Comparison of ENCODE assay signal across 1 cellular context in the genomic region with DNA sequence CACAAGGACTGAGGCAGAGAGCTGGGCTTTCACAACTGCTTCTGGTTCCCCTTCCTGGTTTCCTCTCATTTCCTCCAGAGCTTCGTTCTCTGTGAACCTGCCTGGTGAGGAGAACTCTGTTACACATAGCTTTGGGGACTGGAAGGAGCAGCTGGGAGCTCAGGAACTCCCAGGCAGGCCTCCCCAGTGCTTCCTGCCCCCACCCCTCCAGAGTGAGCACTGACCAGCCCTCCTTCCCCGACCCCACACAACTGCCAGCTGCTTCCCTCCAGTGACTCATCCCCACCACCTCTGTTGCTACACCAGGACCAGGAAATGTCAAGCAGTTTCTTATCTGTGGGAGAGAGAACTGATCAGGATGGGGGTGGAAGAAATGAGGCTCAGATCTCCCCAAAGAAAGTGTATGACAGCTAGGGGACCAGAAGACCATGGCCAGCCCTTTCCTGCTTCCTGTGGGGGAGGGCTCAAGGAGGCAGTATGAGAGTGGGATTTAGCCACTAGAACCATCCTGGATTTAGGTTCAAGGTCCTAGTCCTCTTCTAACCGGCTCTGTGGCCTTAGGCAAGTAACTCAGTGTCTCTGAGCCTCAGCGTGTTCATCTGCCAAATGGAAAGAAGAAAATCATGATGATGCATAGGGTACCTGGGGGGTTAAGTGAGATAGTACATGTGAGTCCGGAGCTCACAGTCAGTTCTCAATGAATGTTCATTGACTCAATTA.
TF ChIP-seq lines count a peak whose summit lies in the region.

No MANE protein-coding gene starts in this region.

TF ChIP-seq in HEK293, 187 proteins besides CTCF, POLR2A, EP300 and RAD21 (continued from another document):
- TF ChIP-seq, protein P1, sequence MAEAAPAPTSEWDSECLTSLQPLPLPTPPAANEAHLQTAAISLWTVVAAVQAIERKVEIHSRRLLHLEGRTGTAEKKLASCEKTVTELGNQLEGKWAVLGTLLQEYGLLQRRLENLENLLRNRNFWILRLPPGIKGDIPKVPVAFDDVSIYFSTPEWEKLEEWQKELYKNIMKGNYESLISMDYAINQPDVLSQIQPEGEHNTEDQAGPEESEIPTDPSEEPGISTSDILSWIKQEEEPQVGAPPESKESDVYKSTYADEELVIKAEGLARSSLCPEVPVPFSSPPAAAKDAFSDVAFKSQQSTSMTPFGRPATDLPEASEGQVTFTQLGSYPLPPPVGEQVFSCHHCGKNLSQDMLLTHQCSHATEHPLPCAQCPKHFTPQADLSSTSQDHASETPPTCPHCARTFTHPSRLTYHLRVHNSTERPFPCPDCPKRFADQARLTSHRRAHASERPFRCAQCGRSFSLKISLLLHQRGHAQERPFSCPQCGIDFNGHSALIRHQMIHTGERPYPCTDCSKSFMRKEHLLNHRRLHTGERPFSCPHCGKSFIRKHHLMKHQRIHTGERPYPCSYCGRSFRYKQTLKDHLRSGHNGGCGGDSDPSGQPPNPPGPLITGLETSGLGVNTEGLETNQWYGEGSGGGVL (tag by site-specific recombination; IDR thresholded peaks at IDR 0.05) = peak; percentile 48
